Comparison of ENCODE assay signal across 15 cellular contexts in the genomic region with DNA sequence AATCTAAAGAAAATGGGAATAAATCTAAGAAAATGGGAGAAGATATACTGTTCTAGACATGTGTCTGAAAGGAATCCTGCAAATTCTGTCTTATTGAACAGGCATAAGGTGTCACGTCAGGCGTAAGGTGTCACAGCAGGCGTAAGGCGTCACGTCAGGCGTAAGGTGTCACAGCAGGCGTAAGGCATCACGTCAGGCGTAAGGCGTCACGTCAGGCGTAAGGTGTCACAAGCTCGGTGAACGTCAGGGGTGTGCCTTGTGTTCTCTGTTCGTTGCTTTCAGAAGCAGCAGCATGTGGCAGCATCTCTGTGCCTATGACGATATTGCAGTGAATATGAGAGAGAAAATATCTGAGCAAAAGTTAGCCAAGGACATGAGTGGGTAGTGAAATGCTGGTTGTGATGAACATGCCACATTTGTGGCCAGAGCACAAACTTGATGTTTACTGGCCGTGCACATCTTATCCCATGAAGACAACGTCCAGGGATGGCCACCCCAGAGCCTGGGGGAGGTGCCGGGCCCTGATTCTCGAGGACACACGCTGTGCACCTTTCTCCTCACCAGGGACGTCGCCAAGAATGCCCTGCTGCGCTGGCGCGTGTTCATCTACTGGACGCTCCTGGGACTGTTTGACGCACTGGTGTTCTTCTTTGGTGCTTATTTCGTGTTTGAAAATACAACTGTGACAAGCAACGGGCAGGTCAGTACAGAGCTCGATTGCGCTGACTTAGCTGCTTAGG.
"Had no signal": no experiment of that assay in that cellular context is flagged by ENCODE, and none has a peak within 500 bp of the region (broad histone marks: within the 10 kb centered on the region; RNA-seq: fewer than 3 reads in every experiment).

No MANE protein-coding gene starts in this region.

- FAIRE-seq: frontal cortex had no signal

- H3K27ac Mint-ChIP-seq: activated B cell treated with CpG ODN at 0.5 μM for 24 hours; activated CD4-positive, alpha-beta memory T cell treated with anti-CD3 and anti-CD28 coated beads, Interleukin-2, amount 10 ng/mL, durations not matched to agents 7 days and 5 days; activated CD4-positive, alpha-beta T cell treated with anti-CD3 and anti-CD28 coated beads for 36 hours; activated naive CD4-positive, alpha-beta T cell treated with anti-CD3 and anti-CD28 coated beads, Interleukin-2, amount 50 U/mL, for 72 hours; activated T-helper 1 cell treated with anti-CD3 and anti-CD28 coated beads, Interleukin-12 subunit alpha, Interleukin-12 subunit beta, Interleukin-2, Interleukin-4 antibody, amounts not matched to agents 30 ng/mL and 10 ng/mL and 1 ng/mL, durations not matched to agents 14 hours and 24 hours and 36 hours; memory B cell; naive B cell; progenitor cell of endocrine pancreas; stimulated activated naive CD8-positive, alpha-beta T cell treated with anti-CD3 and anti-CD28 coated beads, Interleukin-15, amount 100 ng/mL, for 72 hours; T-helper 1 cell treated with Interleukin-12 subunit alpha and Interleukin-12 subunit beta and Interleukin-4 antibody, amounts not matched to agents 30 μg/mL and 1 μg/mL, for 36 hours had no signal

- H3K9me3 Mint-ChIP-seq: activated B cell treated with CpG ODN at 0.5 μM for 24 hours; activated CD4-positive, alpha-beta memory T cell treated with anti-CD3 and anti-CD28 coated beads, Interleukin-2, amount 10 ng/mL, durations not matched to agents 7 days and 5 days; activated naive CD4-positive, alpha-beta T cell treated with anti-CD3 and anti-CD28 coated beads, Interleukin-2, amount 50 U/mL, for 72 hours; activated T-helper 1 cell treated with anti-CD3 and anti-CD28 coated beads, Interleukin-12 subunit alpha, Interleukin-12 subunit beta, Interleukin-2, Interleukin-4 antibody, amounts not matched to agents 30 ng/mL and 10 ng/mL and 1 ng/mL, durations not matched to agents 14 hours and 24 hours and 36 hours; memory B cell; naive B cell; stimulated activated naive CD8-positive, alpha-beta T cell treated with anti-CD3 and anti-CD28 coated beads, Interleukin-15, amount 100 ng/mL, for 72 hours; T-helper 1 cell treated with Interleukin-12 subunit alpha and Interleukin-12 subunit beta and Interleukin-4 antibody, amounts not matched to agents 30 μg/mL and 1 μg/mL, for 36 hours had no signal

- H3K4me3 Mint-ChIP-seq: activated B cell treated with CpG ODN at 0.5 μM for 24 hours; activated CD4-positive, alpha-beta memory T cell treated with anti-CD3 and anti-CD28 coated beads, Interleukin-2, amount 10 ng/mL, durations not matched to agents 7 days and 5 days; activated CD4-positive, alpha-beta T cell treated with anti-CD3 and anti-CD28 coated beads for 36 hours; activated T-helper 1 cell treated with anti-CD3 and anti-CD28 coated beads, Interleukin-12 subunit alpha, Interleukin-12 subunit beta, Interleukin-2, Interleukin-4 antibody, amounts not matched to agents 30 ng/mL and 10 ng/mL and 1 ng/mL, durations not matched to agents 14 hours and 24 hours and 36 hours; memory B cell; naive B cell; stimulated activated naive CD8-positive, alpha-beta T cell treated with anti-CD3 and anti-CD28 coated beads, Interleukin-15, amount 100 ng/mL, for 72 hours; T-helper 1 cell treated with Interleukin-12 subunit alpha and Interleukin-12 subunit beta and Interleukin-4 antibody, amounts not matched to agents 30 μg/mL and 1 μg/mL, for 36 hours had no signal

- H3K27me3 Mint-ChIP-seq: activated B cell treated with CpG ODN at 0.5 μM for 24 hours; activated CD4-positive, alpha-beta memory T cell treated with anti-CD3 and anti-CD28 coated beads, Interleukin-2, amount 10 ng/mL, durations not matched to agents 7 days and 5 days; activated CD4-positive, alpha-beta T cell treated with anti-CD3 and anti-CD28 coated beads for 36 hours; memory B cell; naive B cell; progenitor cell of endocrine pancreas; stimulated activated naive CD8-positive, alpha-beta T cell treated with anti-CD3 and anti-CD28 coated beads, Interleukin-15, amount 100 ng/mL, for 72 hours had no signal

- DNase-seq: activated B cell treated with CpG ODN at 0.5 μM for 24 hours; activated CD4-positive, alpha-beta memory T cell treated with anti-CD3 and anti-CD28 coated beads, Interleukin-2, amount 10 ng/mL, durations not matched to agents 7 days and 5 days; activated CD4-positive, alpha-beta T cell treated with anti-CD3 and anti-CD28 coated beads for 36 hours; effector CD4-positive, alpha-beta T cell; hypothalamus; naive B cell; stimulated activated CD4-positive, alpha-beta T cell treated with anti-CD3 and anti-CD28 coated beads, Interleukin-1b, Interleukin-23, amount 100 ng/mL, for 48 hours; stimulated activated naive CD8-positive, alpha-beta T cell treated with anti-CD3 and anti-CD28 coated beads, Interleukin-15, amount 100 ng/mL, for 72 hours; trophoblast cell had no signal

- H3K4me1 Mint-ChIP-seq: activated CD4-positive, alpha-beta memory T cell treated with anti-CD3 and anti-CD28 coated beads, Interleukin-2, amount 10 ng/mL, durations not matched to agents 7 days and 5 days; activated CD4-positive, alpha-beta T cell treated with anti-CD3 and anti-CD28 coated beads for 36 hours; stimulated activated naive CD8-positive, alpha-beta T cell treated with anti-CD3 and anti-CD28 coated beads, Interleukin-15, amount 100 ng/mL, for 72 hours had no signal
